22 cellular contexts compared by ENCODE assay signal in genomic region chr2:75582840-75583239, GRCh38. TPM values are rescaled to one million over a fixed set of nuclear protein-coding genes. Genes with fewer than 3 reads are reported as not detected.
A peak's percentile ranks its signal among the peaks of the same experiment; 100 is the strongest.
DNase-seq lines count a peak whose midpoint lies in the region; ATAC-seq, FAIRE-seq and TF ChIP-seq lines count a peak whose summit lies in the region.
"Had no signal": no experiment of that assay in that cellular context is flagged by ENCODE, and none has a peak within 500 bp of the region (broad histone marks: within the 10 kb centered on the region; RNA-seq: fewer than 3 reads in every experiment).

No MANE protein-coding gene starts in this region.

- H3K27ac Mint-ChIP-seq in MCF 10A (ENCODE audit: low read depth, unreplicated experiment) = no peak overlapping the region

- H3K4me1 Mint-ChIP-seq in MCF 10A (ENCODE audit: insufficient read depth, unreplicated experiment) = no peaks in the 10 kb centered on the region

- peak; percentile 31 for DNase-seq in mammary epithelial cell
- no peak for DNase-seq in MCF 10A (ENCODE audit: unreplicated experiment)
- no peak for DNase-seq in GM12878 (ENCODE audit: low read depth, low spot score)
- DNase-seq in ovary = no peak
- no peak for DNase-seq in NCI-H510A (lab: John Stamatoyannopoulos, UW)
- no peak for DNase-seq in smooth muscle cell (lab: John Stamatoyannopoulos, UW; ENCODE audit: unreplicated experiment)
- DNase-seq: DMS53, H7, NCI-H1694, NCI-H2081, NCI-H2171 treated with DMSO at 0.1 percent for 48 hours, NCI-H526 treated with DMSO at 0.1 percent for 48 hours, OCI-M1, SHP77 had no signal

- no peak overlapping the region for H3K4me3 Mint-ChIP-seq in MCF 10A (ENCODE audit: unreplicated experiment)

- H3K4me1 ChIP-seq in mammary epithelial cell (ENCODE audit: insufficient read depth, low read length) (no peaks in the 10 kb centered on the region), GM12878 (ENCODE audit: control insufficient read depth, insufficient read depth, low read length) (no peaks in the 10 kb centered on the region), ovary (ENCODE audit: insufficient read depth) (no peaks in the 10 kb centered on the region), smooth muscle cell (ENCODE audit: low read depth) (no peaks in the 10 kb centered on the region)

- no peak for TF ChIP-seq RAD21 in Ishikawa (IDR thresholded peaks at IDR 0.05; ENCODE audit: low read depth)
- no peak for TF ChIP-seq RAD21 in GM12878 (IDR thresholded peaks at IDR 0.05; ENCODE audit: insufficient read depth, low read depth, low read length)

- in situ Hi-C loops in mammary epithelial cell (cut with MboI; ENCODE audit: low sequenced_read_pairs in 2 of 2) = no loop called here
- in situ Hi-C loops in GM12878 (cut with MboI) = no loop called here

- H3K27me3 ChIP-seq in mammary epithelial cell (ENCODE audit: insufficient read depth, low read length) (no peaks in the 10 kb centered on the region), GM12878 (replicated peaks in 1 of 2; ENCODE audit: control insufficient read depth in 2 of 2, insufficient read depth in 2 of 2, low read length in 1 of 2) (no peaks in the 10 kb centered on the region), ovary (no peaks in the 10 kb centered on the region), smooth muscle cell (ENCODE audit: low read depth) (no peaks in the 10 kb centered on the region)

- no peaks in the 10 kb centered on the region for H4K20me1 ChIP-seq in mammary epithelial cell (ENCODE audit: insufficient read depth, low read length)
- H4K20me1 ChIP-seq in GM12878 (ENCODE audit: control insufficient read depth, insufficient read depth) = no peaks in the 10 kb centered on the region
- no peaks in the 10 kb centered on the region for H4K20me1 ChIP-seq in smooth muscle cell (ENCODE audit: low read depth)

- H3K4me3 ChIP-seq in mammary epithelial cell (replicated peaks in 1 of 3; ENCODE audit: insufficient read depth in 1 of 3, low read depth in 2 of 3, low read length in 3 of 3) (no peak overlapping the region), GM12878 (no peak overlapping the region), ovary (no peak overlapping the region), smooth muscle cell (no peak overlapping the region)
- H3K4me3 ChIP-seq: SK-N-MC had no signal

- H3F3A ChIP-seq in smooth muscle cell (ENCODE audit: low read depth) = no peaks in the 10 kb centered on the region

- H3K27me3 Mint-ChIP-seq in MCF 10A (ENCODE audit: insufficient read depth, unreplicated experiment) = no peaks in the 10 kb centered on the region

- no peak overlapping the region for H3K27ac ChIP-seq in mammary epithelial cell (ENCODE audit: insufficient read depth, low read depth, low read length)
- no peak overlapping the region for H3K27ac ChIP-seq in GM12878 (ENCODE audit: control insufficient read depth, insufficient read depth)
- no peak overlapping the region for H3K27ac ChIP-seq in ovary
- H3K27ac ChIP-seq in smooth muscle cell (ENCODE audit: low read depth) = no peak overlapping the region
- H3K27ac ChIP-seq: C4-2B, HL-60, KMS-11, SK-N-MC had no signal

- FAIRE-seq in GM12878 (lab: Jason Lieb, UNC) = no peak
- FAIRE-seq: D721Med, GM12891 had no signal

- H3K9ac ChIP-seq in mammary epithelial cell (ENCODE audit: insufficient read depth, low read length) (no peak overlapping the region), GM12878 (ENCODE audit: control insufficient read depth, insufficient read depth, low read length) (no peak overlapping the region), smooth muscle cell (ENCODE audit: low read depth) (no peak overlapping the region)
- H3K9ac ChIP-seq: KMS-11 had no signal

- H3K4me2 ChIP-seq in mammary epithelial cell (ENCODE audit: insufficient read depth, low read depth, low read length) (no peak overlapping the region), GM12878 (ENCODE audit: control insufficient read depth, insufficient read depth) (no peak overlapping the region), smooth muscle cell (no peak overlapping the region)
- H3K4me2 ChIP-seq: KMS-11 had no signal

- dilution Hi-C loops in mammary epithelial cell (cut with HindIII; ENCODE audit: low sequenced_read_pairs) = no loop called here

- H3K36me3 ChIP-seq in mammary epithelial cell (ENCODE audit: insufficient read depth, low read length) = no peaks in the 10 kb centered on the region
- H3K36me3 ChIP-seq in GM12878 (ENCODE audit: control insufficient read depth in 2 of 2, insufficient read depth in 2 of 2, low read length in 1 of 2) = no peaks in the 10 kb centered on the region
- no peaks in the 10 kb centered on the region for H3K36me3 ChIP-seq in ovary
- no peaks in the 10 kb centered on the region for H3K36me3 ChIP-seq in smooth muscle cell (ENCODE audit: low read depth)

- RAD21 ChIA-PET in GM12878 (lab: Charles Lee; ENCODE audit: unreplicated experiment) = no interaction called here

- no peak for ATAC-seq in GM12878

- TF ChIP-seq POLR2A in GM12878 (IDR thresholded peaks at IDR 0.05; ENCODE audit: low read depth, low read length) (no peak), ovary (IDR thresholded peaks at IDR 0.05) (no peak)

- BruUV-seq in mammary epithelial cell (replicated peaks; lab: Mats Ljungman, UMichigan) = no TSS peak
- BruUV-seq in MCF 10A (replicated peaks; lab: Mats Ljungman, UMichigan) = no TSS peak
- no TSS peak for BruUV-seq in GM12878 (replicated peaks; lab: Mats Ljungman, UMichigan)

- TF ChIP-seq CTCF in mammary epithelial cell (conservative IDR thresholded peaks at IDR 0.05 in 1 of 2, IDR thresholded peaks at IDR 0.05 in 1 of 2; ENCODE audit: extremely low read depth in 1 of 2, insufficient read depth in 1 of 2, low read depth in 1 of 2, low read length in 2 of 2) (no peak), MCF 10A (IDR thresholded peaks at IDR 0.05; ENCODE audit: unreplicated experiment) (no peak), GM12878 (IDR thresholded peaks at IDR 0.05 in 2 of 3, conservative IDR thresholded peaks at IDR 0.05 in 1 of 3; ENCODE audit: control insufficient read depth in 2 of 3, extremely low read depth in 1 of 3, insufficient read depth in 1 of 3, low read depth in 3 of 3, low read length in 3 of 3) (no peak), ovary (IDR thresholded peaks at IDR 0.05) (no peak), smooth muscle cell (IDR thresholded peaks at IDR 0.05; ENCODE audit: borderline replicate concordance, insufficient read depth, poor library complexity, severe bottlenecking) (no peak)

- TF ChIP-seq EP300 in Ishikawa (IDR thresholded peaks at IDR 0.05; ENCODE audit: borderline replicate concordance) = no peak
- no peak for TF ChIP-seq EP300 in GM12878 (IDR thresholded peaks at IDR 0.05; ENCODE audit: borderline replicate concordance in 1 of 2, control insufficient read depth in 1 of 2, low read depth in 2 of 2, low read length in 2 of 2)
- no peak for TF ChIP-seq EP300 in ovary (IDR thresholded peaks at IDR 0.05)

- no peaks in the 10 kb centered on the region for H3K79me2 ChIP-seq in mammary epithelial cell (ENCODE audit: insufficient read depth, low read length)
- no peaks in the 10 kb centered on the region for H3K79me2 ChIP-seq in GM12878 (ENCODE audit: control insufficient read depth, insufficient read depth, low read length)
- no peaks in the 10 kb centered on the region for H3K79me2 ChIP-seq in smooth muscle cell (ENCODE audit: low read depth)

- CTCF ChIA-PET in mammary epithelial cell (lab: Charles Lee; ENCODE audit: low non-redundant PET) (no interaction called here), MCF 10A (lab: Yijun Ruan, JAX) (interaction anchor here (0.8 to 3.8 kb wide), 3 partner anchors 26 to 1371 kb away, joined by 3 to 23 read pairs (median 5); no protein-coding TSS in a partner anchor), GM12878 (lab: Yijun Ruan, JAX) (no interaction called here)

- SMC1A ChIA-PET in GM12878 (lab: Charles Lee; ENCODE audit: uncharacterized antibody, unreplicated experiment) = no interaction called here

- intact Hi-C loops in mammary epithelial cell (cut with micrococcal nuclease) = no loop called here
- intact Hi-C loops in MCF 10A (cut with micrococcal nuclease) = no loop called here
- intact Hi-C loops in GM12878 (cut with micrococcal nuclease; ENCODE audit: unreplicated experiment) = no loop called here
- intact Hi-C loops in ovary (cut with DNase I) = no loop called here

- peaks cover 6% of the 10 kb centered on the region for H3K9me3 Mint-ChIP-seq in MCF 10A (ENCODE audit: unreplicated experiment)

- WGBS in mammary epithelial cell (ENCODE audit: low coverage, missing lambda C conversion rate) = 100% methylated on average over 1 of the region's 1 CpG
- WGBS in GM12878 (ENCODE audit: insufficient coverage, insufficient replicate concordance, low lambda C conversion rate, missing lambda C conversion rate) = 0% methylated on average over 1 of the region's 1 CpG
- 83 to 90% (median 90%) methylated on average over 1 of the region's 1 CpG for WGBS in ovary, 3 donors
- WGBS in smooth muscle cell (ENCODE audit: low lambda C conversion rate) = 78% methylated on average over 1 of the region's 1 CpG

- POLR2A ChIA-PET in MCF 10A (lab: Yijun Ruan, JAX) = interaction anchor here (0.7 kb wide), 1 partner anchor 23 kb away, joined by 3 read pairs; no protein-coding TSS in a partner anchor
- POLR2A ChIA-PET in GM12878 (lab: Charles Lee) = no interaction called here

- H2AFZ ChIP-seq in mammary epithelial cell (ENCODE audit: low read depth, low read length) (no peak overlapping the region), GM12878 (ENCODE audit: control insufficient read depth, low read depth, low read length) (no peak overlapping the region), smooth muscle cell (ENCODE audit: low read depth) (no peak overlapping the region)

- H3K9me3 ChIP-seq in mammary epithelial cell (replicated peaks; ENCODE audit: insufficient read depth, low read length) (no peaks in the 10 kb centered on the region), GM12878 (replicated peaks; ENCODE audit: control insufficient read depth, insufficient read depth, low read length) (no peaks in the 10 kb centered on the region; the same call in 2 of the 3 replicates), ovary (no peaks in the 10 kb centered on the region), smooth muscle cell (replicated peaks; ENCODE audit: low read depth) (no peaks in the 10 kb centered on the region)

- H3K36me3 Mint-ChIP-seq in MCF 10A (ENCODE audit: insufficient read depth, unreplicated experiment) = no peaks in the 10 kb centered on the region

RNA-seq across cellular contexts. Expression of gene EVA1A, which starts 22.1 kb away (rescaled TPM):
- 10 to 100 TPM; 19.2 to 28.7 TPM for total RNA-seq in mammary epithelial cell
- 28.0 TPM for polyA plus RNA-seq in mammary epithelial cell
- polyA minus RNA-seq in mammary epithelial cell = 37.7 TPM
- total RNA-seq in MCF 10A (2022) = 7.6 and 14.4 TPM in 2 replicates
- not detected in 2 replicates for total RNA-seq in GM12878 (2013; cell fraction: nucleolus; rRNA removed)
- 0.51 and 1.0 TPM in 2 replicates for total RNA-seq in GM12878 (2014; rRNA removed)
- 0.13 and 0.32 TPM in 2 replicates for total RNA-seq in GM12878 (2014; rRNA removed; fragmentation: Illumina TruSeq; extraction: Trizol)
- 0.69 and 1.0 TPM in 2 replicates for total RNA-seq in GM12878 (2021)
- not detected for polyA plus RNA-seq in GM12878 (2011; ENCODE audit: low read depth)
- 0.12 and 0.34 TPM in 2 replicates for polyA plus RNA-seq in GM12878 (2011; rRNA removed)
- polyA plus RNA-seq in GM12878 (2011; cell fraction: cytosol; rRNA removed) = 0.12 and 0.25 TPM in 2 replicates
- 0.28 TPM in 1 of 2 replicates, not detected in the other for polyA plus RNA-seq in GM12878 (2011; cell fraction: nucleus; rRNA removed)
- 0.25 TPM in 1 of 2 replicates, not detected in the other for polyA plus RNA-seq in GM12878 (2012)
- 0.21 TPM in 1 of 2 replicates, not detected in the other for polyA plus RNA-seq in GM12878 (2014; fragmentation: Illumina TruSeq; extraction: Trizol)
- not detected for polyA plus RNA-seq in GM12878 (2014; fragmentation: Nextera tagmentation; extraction: Ambion mirVana)
- not detected in 2 replicates for polyA plus RNA-seq in GM12878 (2014; rRNA removed)
- polyA plus RNA-seq in GM12878 (2016; fragmentation: Nextera tagmentation; extraction: Ambion mirVana) = not detected
- not detected in 2 replicates for polyA minus RNA-seq in GM12878 (2011; rRNA and poly(A)+ RNA removed)
- not detected in 2 replicates for polyA minus RNA-seq in GM12878 (2011; cell fraction: cytosol; rRNA and poly(A)+ RNA removed)
- not detected in 2 replicates for polyA minus RNA-seq in GM12878 (2011; cell fraction: nucleus; rRNA and poly(A)+ RNA removed)
- total RNA-seq in ovary = 10 to 100 TPM in 1 of 7 donors, 1 to 10 TPM in 5, under 1 TPM in 1; 0.76 to 12.2 (median 1.6) TPM
- under 1 TPM; 0.62 to 0.80 TPM for polyA plus RNA-seq in ovary
- total RNA-seq in smooth muscle cell = 54.3 and 84.1 TPM in 2 replicates
- 72.8 and 89.2 TPM in 2 replicates for polyA plus RNA-seq in smooth muscle cell
- total RNA-seq: HT-29 had no signal
